Comparison of ENCODE assay signal across 7 cellular contexts in the genomic region with DNA sequence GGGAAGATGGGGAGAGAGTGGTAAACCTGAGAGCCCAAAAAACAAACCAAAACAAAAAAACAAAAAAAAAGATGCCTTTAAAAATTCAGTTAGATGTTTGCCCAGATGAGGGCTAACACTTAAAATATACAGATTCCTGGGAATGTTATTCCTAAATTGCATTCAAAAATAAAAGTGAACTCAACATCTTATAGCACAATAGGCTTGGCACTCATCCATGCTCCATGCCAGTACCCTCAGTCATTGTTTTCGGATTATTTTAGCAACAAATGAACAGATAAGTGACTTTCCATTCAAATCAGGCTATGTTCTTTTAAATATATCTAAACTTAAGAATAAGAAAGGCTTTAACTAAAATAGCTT.
A peak's percentile ranks its signal among the peaks of the same experiment; 100 is the strongest.
DNase-seq lines count a peak whose midpoint lies in the region; ATAC-seq lines count a peak whose summit lies in the region.

No MANE protein-coding gene starts in this region.

- peak overlapping the region; percentile 92 for H3K9ac ChIP-seq in SK-N-MC (ENCODE audit: insufficient read length)

- DNase-seq in HCEC 1CT (peak; percentile 34), SK-N-MC (ENCODE audit: low read depth, low spot score) (no peak), fibroblast of peridontal ligament (ENCODE audit: extremely low read depth) (peak; percentile 40), iPS-NIHi7 (ENCODE audit: extremely low spot score) (no peak), DMS53 (lab: John Stamatoyannopoulos, UW) (no peak)

- peaks cover 74% of the 10 kb centered on the region for H3K36me3 ChIP-seq in SK-N-MC (ENCODE audit: insufficient read depth, low read length)

- ATAC-seq in HG03521 (IDR thresholded peaks at IDR 0.05; ENCODE audit: unreplicated experiment), result no peak

- no peaks in the 10 kb centered on the region for H3K9me3 ChIP-seq in SK-N-MC (ENCODE audit: low read depth, low read length)

- H3K4me3 ChIP-seq in SK-N-MC, result peak overlapping the region; percentile 83
- peak overlapping the region in 3 of 7 experiments; percentile 26 to 91 (median 57) for H3K4me3 ChIP-seq in skin epidermis

- H3K27ac ChIP-seq in SK-N-MC, result peak overlapping the region; percentile 84; the same call in 1 of the 2 replicates
- peak overlapping the region in 20 of 21 experiments; percentile 19 to 99 (median 96) for H3K27ac ChIP-seq in skin epidermis

Comparison
In these comparisons a context has a peak if more than half of its experiments do, and no peak if none do; other contexts are left out.
1. DNase-seq: peak in HCEC 1CT (single experiment) and fibroblast of peridontal ligament (single experiment); none in SK-N-MC (single experiment), iPS-NIHi7 (single experiment) and DMS53 (single experiment).